In the genomic region with DNA sequence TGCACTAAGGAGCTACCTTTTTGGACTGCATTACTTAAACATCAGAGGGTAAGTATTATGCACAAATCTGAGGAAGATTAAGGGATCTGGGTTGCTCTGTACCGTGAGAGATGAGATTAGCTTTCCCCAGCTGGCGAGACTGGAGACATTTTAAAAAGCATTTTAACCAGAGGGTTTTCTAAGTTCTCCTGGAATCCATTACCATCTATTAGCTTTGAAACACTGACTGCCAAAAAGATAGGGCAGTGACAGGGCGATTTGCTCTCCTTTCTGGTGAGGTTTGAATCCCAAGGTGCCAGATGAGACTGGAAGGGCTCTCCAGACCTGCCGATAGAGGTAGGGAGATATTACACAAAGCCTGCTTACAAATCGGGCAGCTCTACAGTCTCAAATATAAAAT, we compare ENCODE assay signal across 24 cellular contexts.
A peak's percentile ranks its signal among the peaks of the same experiment; 100 is the strongest.
DNase-seq lines count a peak whose midpoint lies in the region; ATAC-seq, FAIRE-seq and TF ChIP-seq lines count a peak whose summit lies in the region.
"Had no signal": no experiment of that assay in that cellular context is flagged by ENCODE, and none has a peak within 500 bp of the region (broad histone marks: within the 10 kb centered on the region; RNA-seq: fewer than 3 reads in every experiment).

No MANE protein-coding gene starts in this region.

- peak overlapping the region; percentile 15 for H3K27ac Mint-ChIP-seq in neural progenitor cell
- H3K27ac Mint-ChIP-seq: CD14-positive monocyte; CD4-positive, alpha-beta T cell; CD8-positive, alpha-beta memory T cell had no signal

- peaks cover 22% of the 10 kb centered on the region for H3K4me1 ChIP-seq in neural progenitor cell
- no peaks in the 10 kb centered on the region for H3K4me1 ChIP-seq in tibial nerve
- H3K4me1 ChIP-seq: A549; BE2C; BLaER1 treated with 17β-estradiol and CSF1 and Interleukin-3, amounts not matched to agents 10 nM and 100 nM had no signal

- H3K36me3 ChIP-seq in WERI-Rb-1: no peaks in the 10 kb centered on the region
- no peaks in the 10 kb centered on the region for H3K36me3 ChIP-seq in neural progenitor cell
- H3K36me3 ChIP-seq in tibial nerve: no peaks in the 10 kb centered on the region
- H3K36me3 ChIP-seq: BE2C; BLaER1 treated with 17β-estradiol and CSF1 and Interleukin-3, amounts not matched to agents 10 nM and 100 nM; HAP-1 had no signal

- DNase-seq in D721Med (ENCODE audit: insufficient read length, low spot score) (peak; percentile 27), NCI-H82 treated with DMSO at 0.1 percent for 48 hours (lab: John Stamatoyannopoulos, UW; ENCODE audit: unreplicated experiment) (peak; percentile 62), WERI-Rb-1 (peak; percentile 22), neural progenitor cell (ENCODE audit: low spot score) (no peak), RKO (ENCODE audit: low spot score) (no peak), tibial nerve (ENCODE audit: low spot score in 2 of 2) (no peak)
- DNase-seq: 8988T; ACHN; AML-193; BE2C; CD4-positive, alpha-beta T cell; CD8-positive, alpha-beta memory T cell; DMS153; DND-41; GDM1; GOT3 had no signal

- no peak for TF ChIP-seq POLR2A in tibial nerve (IDR thresholded peaks at IDR 0.05)

- TF ChIP-seq EP300 in tibial nerve (IDR thresholded peaks at IDR 0.05): no peak

- H3K27ac ChIP-seq in WERI-Rb-1 (no peak overlapping the region), neural progenitor cell (no peak overlapping the region), tibial nerve (no peak overlapping the region)
- H3K27ac ChIP-seq: A549; BLaER1 treated with 17β-estradiol and CSF1 and Interleukin-3, amounts not matched to agents 10 nM and 100 nM had no signal

- no peak overlapping the region for H3K4me3 Mint-ChIP-seq in neural progenitor cell
- H3K4me3 Mint-ChIP-seq: CD14-positive monocyte; CD4-positive, alpha-beta T cell; CD8-positive, alpha-beta memory T cell had no signal

- H3K36me3 Mint-ChIP-seq in neural progenitor cell: no peaks in the 10 kb centered on the region
- H3K36me3 Mint-ChIP-seq: CD14-positive monocyte; CD8-positive, alpha-beta memory T cell had no signal

- peaks cover 34% of the 10 kb centered on the region for H3K4me1 Mint-ChIP-seq in neural progenitor cell
- H3K4me1 Mint-ChIP-seq: CD14-positive monocyte; CD8-positive, alpha-beta memory T cell had no signal

- H3K27me3 ChIP-seq in WERI-Rb-1 (ENCODE audit: insufficient read depth, low read depth, severe bottlenecking) (no peaks in the 10 kb centered on the region), neural progenitor cell (no peaks in the 10 kb centered on the region), tibial nerve (no peaks in the 10 kb centered on the region)
- H3K27me3 ChIP-seq: BE2C; BLaER1 treated with 17β-estradiol and CSF1 and Interleukin-3, amounts not matched to agents 10 nM and 100 nM had no signal

- H3K9me3 ChIP-seq in WERI-Rb-1 (ENCODE audit: severe bottlenecking) (no peaks in the 10 kb centered on the region), neural progenitor cell (ENCODE audit: low read depth) (no peaks in the 10 kb centered on the region), tibial nerve (no peaks in the 10 kb centered on the region)
- H3K9me3 ChIP-seq: A549; BE2C; BLaER1 treated with 17β-estradiol and CSF1 and Interleukin-3, amounts not matched to agents 10 nM and 100 nM; HAP-1 had no signal

- no peak overlapping the region for H3K4me2 ChIP-seq in neural progenitor cell
- H3K4me2 ChIP-seq: A549; BLaER1 treated with 17β-estradiol and CSF1 and Interleukin-3, amounts not matched to agents 10 nM and 100 nM had no signal

- 82 to 89% methylated on average over 5 of the region's 5 CpGs for WGBS in tibial nerve, 2 donors

- peaks cover 13% of the 10 kb centered on the region for H3F3A ChIP-seq in neural progenitor cell (ENCODE audit: low read depth)

- H3K79me2 ChIP-seq in neural progenitor cell (ENCODE audit: low read depth): no peaks in the 10 kb centered on the region

- H3K4me3 ChIP-seq in WERI-Rb-1 (ENCODE audit: low read depth, low read length): no peak overlapping the region
- H3K4me3 ChIP-seq in neural progenitor cell: no peak overlapping the region
- no peak overlapping the region for H3K4me3 ChIP-seq in tibial nerve
- H3K4me3 ChIP-seq: A549; BLaER1 treated with 17β-estradiol and CSF1 and Interleukin-3, amounts not matched to agents 10 nM and 100 nM; GM12878; HAP-1 had no signal

- ATAC-seq in HG02571 (IDR thresholded peaks at IDR 0.05; ENCODE audit: unreplicated experiment): no peak
- ATAC-seq in GM19397 (IDR thresholded peaks at IDR 0.05; ENCODE audit: unreplicated experiment): no peak
- ATAC-seq: A549, GM12878 had no signal

- H3K9ac ChIP-seq in neural progenitor cell: no peak overlapping the region
- H3K9ac ChIP-seq: BLaER1 treated with 17β-estradiol and CSF1 and Interleukin-3, amounts not matched to agents 10 nM and 100 nM had no signal

- FAIRE-seq in D721Med (lab: Jason Lieb, UNC): peak; percentile 25
- FAIRE-seq: A549, GM12878, H54 had no signal

- no peak overlapping the region for H2AFZ ChIP-seq in neural progenitor cell (replicated peaks)

- no peaks in the 10 kb centered on the region for H3K27me3 Mint-ChIP-seq in neural progenitor cell (ENCODE audit: insufficient read depth, low read depth)
- H3K27me3 Mint-ChIP-seq: CD4-positive, alpha-beta T cell had no signal

- peaks cover 2% of the 10 kb centered on the region for H3K9me3 Mint-ChIP-seq in neural progenitor cell
- H3K9me3 Mint-ChIP-seq: CD4-positive, alpha-beta T cell; CD8-positive, alpha-beta memory T cell had no signal

- no peaks in the 10 kb centered on the region for H4K20me1 ChIP-seq in neural progenitor cell (ENCODE audit: low read depth)
- H4K20me1 ChIP-seq: BLaER1 treated with 17β-estradiol and CSF1 and Interleukin-3, amounts not matched to agents 10 nM and 100 nM had no signal

- no peak for TF ChIP-seq CTCF in D721Med (IDR thresholded peaks at IDR 0.05; ENCODE audit: insufficient read depth, missing control alignments)
- no peak for TF ChIP-seq CTCF in WERI-Rb-1 (IDR thresholded peaks at IDR 0.05; ENCODE audit: low read depth, low read length)
- TF ChIP-seq CTCF in neural progenitor cell (IDR thresholded peaks at IDR 0.05): no peak
- no peak for TF ChIP-seq CTCF in tibial nerve (IDR thresholded peaks at IDR 0.05)

Comparison
In these comparisons a context has a peak if more than half of its experiments do, and no peak if none do; other contexts are left out.
1. DNase-seq: peak in D721Med (single experiment), NCI-H82 treated with DMSO at 0.1 percent for 48 hours (single experiment) and WERI-Rb-1 (single experiment); none in neural progenitor cell (single experiment), RKO (single experiment) and tibial nerve (0 of 2).